ENCODE assay signal across 33 cellular contexts in the genomic region with DNA sequence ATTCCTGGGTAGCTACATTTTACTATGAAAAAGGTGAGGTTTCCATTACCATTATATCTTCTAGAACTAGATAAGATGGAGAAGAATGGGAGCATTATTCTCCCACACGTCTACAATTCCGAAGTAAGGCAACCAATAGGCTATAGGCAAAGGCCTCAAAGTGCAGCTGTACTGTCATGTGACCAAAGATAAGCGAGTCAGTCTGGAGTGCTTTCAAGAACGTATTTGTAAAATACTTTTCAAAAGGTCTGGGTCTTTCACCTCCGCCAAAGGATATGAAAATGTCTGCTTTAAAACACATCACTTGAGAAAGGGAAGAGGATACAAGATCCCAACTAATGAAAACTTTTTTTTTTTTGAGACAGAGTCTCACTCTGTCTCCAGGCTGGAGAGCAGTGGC. TPM values are rescaled to one million over a fixed set of nuclear protein-coding genes. Genes with fewer than 3 reads are reported as not detected.
DNase-seq lines count a peak whose midpoint lies in the region; ATAC-seq, FAIRE-seq and TF ChIP-seq lines count a peak whose summit lies in the region.
"Had no signal": no experiment of that assay in that cellular context is flagged by ENCODE, and none has a peak within 500 bp of the region (broad histone marks: within the 10 kb centered on the region; RNA-seq: fewer than 3 reads in every experiment).

No MANE protein-coding gene starts in this region.

- no peak for TF ChIP-seq EP300 in A549 (IDR thresholded peaks at IDR 0.05)
- no peak for TF ChIP-seq EP300 in K562 (IDR thresholded peaks at IDR 0.05; ENCODE audit: low read length)

- TF ChIP-seq CTCF in A549 (IDR thresholded peaks at IDR 0.05): no peak
- TF ChIP-seq CTCF in K562 (IDR thresholded peaks at IDR 0.05 in 2 of 3, conservative IDR thresholded peaks at IDR 0.05 in 1 of 3; ENCODE audit: insufficient read depth in 2 of 3, low read depth in 1 of 3, low read length in 3 of 3): no peak
- TF ChIP-seq CTCF in neutrophil (IDR thresholded peaks at IDR 0.05): no peak
- no peak for TF ChIP-seq CTCF in mucosa of descending colon (IDR thresholded peaks at IDR 0.05)
- TF ChIP-seq CTCF in CD8-positive, alpha-beta T cell (IDR thresholded peaks at IDR 0.05): no peak

- H3K9me3 ChIP-seq in A549: no peaks in the 10 kb centered on the region
- H3K9me3 ChIP-seq in K562 (replicated peaks; ENCODE audit: control insufficient read depth, insufficient read depth, low read depth, low read length): peaks cover 8% of the 10 kb centered on the region
- no peaks in the 10 kb centered on the region for H3K9me3 ChIP-seq in neutrophil
- H3K9me3 ChIP-seq in mucosa of descending colon: no peaks in the 10 kb centered on the region
- H3K9me3 ChIP-seq in CD8-positive, alpha-beta T cell (ENCODE audit: low read length): no peaks in the 10 kb centered on the region
- H3K9me3 ChIP-seq: BE2C had no signal

- H3K27ac Mint-ChIP-seq in CD8-positive, alpha-beta T cell: no peak overlapping the region
- H3K27ac Mint-ChIP-seq: B cell; CD4-positive, alpha-beta T cell; CD4-positive, CD25-positive, alpha-beta regulatory T cell had no signal

- peaks cover 21% of the 10 kb centered on the region for H3K4me1 ChIP-seq in A549
- peaks cover 15 to 40% of the 10 kb centered on the region in 2 experiments for H3K4me1 ChIP-seq in K562 (replicated peaks in 1 of 2; ENCODE audit: control insufficient read depth in 2 of 2, insufficient read depth in 2 of 2, low read length in 2 of 2)
- peaks cover 99 to 100% of the 10 kb centered on the region in 2 experiments for H3K4me1 ChIP-seq in neutrophil (ENCODE audit: control insufficient read depth in 1 of 2, insufficient read depth in 1 of 2, low read depth in 1 of 2, low read length in 1 of 2)
- peaks cover 6% of the 10 kb centered on the region for H3K4me1 ChIP-seq in mucosa of descending colon (ENCODE audit: low read depth)
- H3K4me1 ChIP-seq in CD8-positive, alpha-beta T cell (ENCODE audit: insufficient read depth, low read length): peaks cover 7% of the 10 kb centered on the region

- TF ChIP-seq RAD21 in A549 (conservative IDR thresholded peaks at IDR 0.05 in 1 of 2, IDR thresholded peaks at IDR 0.05 in 1 of 2): no peak
- no peak for TF ChIP-seq RAD21 in K562 (CRISPR knock-in tag; conservative IDR thresholded peaks at IDR 0.05 in 1 of 2, IDR thresholded peaks at IDR 0.05 in 1 of 2)

- DNase-seq in A549 (ENCODE audit: low read depth in 1 of 2, low spot score in 1 of 2) (no peak), K562 (ENCODE audit: extremely low read depth in 1 of 4, low spot score in 3 of 4) (peak; percentile 19 to 58 (median 29)), germinal center (ENCODE audit: low spot score) (no peak), mucosa of descending colon (no peak)
- no peak for DNase-seq in CD8-positive, alpha-beta T cell
- DNase-seq: 8988T; ACHN; AML-193; BE2C; C1 segment of cervical spinal cord; Caco-2; Calu3; CD4-positive, alpha-beta memory T cell; CD4-positive, alpha-beta T cell; CD4-positive, CD25-positive, alpha-beta regulatory T cell; CD8-positive, alpha-beta memory T cell; COR-L47; DMS 273 treated with DMSO at 0.1 percent for 48 hours; DMS153; DMS53; DMS79; DMS79 treated with DMSO at 0.1 percent for 48 hours; DND-41; EL had no signal

- H3K36me3 ChIP-seq in K562 (ENCODE audit: control insufficient read depth, insufficient read depth, low read length) (peaks cover 9% of the 10 kb centered on the region; the same call in 1 of the 3 replicates), neutrophil (no peaks in the 10 kb centered on the region), mucosa of descending colon (ENCODE audit: low read depth) (no peaks in the 10 kb centered on the region)
- H3K36me3 ChIP-seq in CD8-positive, alpha-beta T cell (ENCODE audit: insufficient read depth, low read length): no peaks in the 10 kb centered on the region
- H3K36me3 ChIP-seq: BE2C had no signal

- POLR2A ChIA-PET in A549 (lab: Yijun Ruan, JAX) (no interaction called here), K562 (lab: Yijun Ruan, JAX) (interaction anchor here (1.0 kb wide), 1 partner anchor 10 kb away, joined by 3 read pairs; no protein-coding TSS in a partner anchor)
- POLR2A ChIA-PET in CD8-positive, alpha-beta T cell (lab: Charles Lee): no interaction called here

- no peak overlapping the region for H3K4me3 Mint-ChIP-seq in CD8-positive, alpha-beta T cell
- H3K4me3 Mint-ChIP-seq: B cell; CD14-positive monocyte; CD4-positive, alpha-beta memory T cell; CD4-positive, alpha-beta T cell; CD4-positive, CD25-positive, alpha-beta regulatory T cell; CD8-positive, alpha-beta memory T cell had no signal

- no peak overlapping the region for H3K4me3 ChIP-seq in A549
- H3K4me3 ChIP-seq in K562: no peak overlapping the region
- H3K4me3 ChIP-seq in neutrophil (ENCODE audit: low read depth in 1 of 2, low read length in 1 of 2): peak overlapping the region in 1 of 2 experiments; percentile 0
- H3K4me3 ChIP-seq in mucosa of descending colon: no peak overlapping the region
- H3K4me3 ChIP-seq in CD8-positive, alpha-beta T cell (ENCODE audit: low read depth, low read length): no peak overlapping the region
- H3K4me3 ChIP-seq: BLaER1; BLaER1 treated with 17β-estradiol and CSF1 and Interleukin-3, amounts not matched to agents 10 nM and 100 nM had no signal

- H3K9ac ChIP-seq in K562 (ENCODE audit: insufficient read depth in 1 of 2, low read depth in 2 of 2, low read length in 2 of 2): peak overlapping the region in 1 of 2 experiments; percentile 82; a peak in 1 of 4 replicates
- H3K9ac ChIP-seq: BLaER1; BLaER1 treated with 17β-estradiol and CSF1 and Interleukin-3, amounts not matched to agents 10 nM and 100 nM had no signal

- H3K4me1 Mint-ChIP-seq in CD8-positive, alpha-beta T cell (ENCODE audit: low read depth): peaks cover 41% of the 10 kb centered on the region

- peaks cover 98% of the 10 kb centered on the region for H3K79me2 ChIP-seq in K562 (ENCODE audit: control insufficient read depth, insufficient read depth, low read length)

- H3K27ac ChIP-seq in A549 (no peak overlapping the region), K562 (ENCODE audit: extremely low read depth, low read depth, low read length) (peak overlapping the region; percentile 96), neutrophil (peak overlapping the region; percentile 88)
- no peak overlapping the region for H3K27ac ChIP-seq in CD8-positive, alpha-beta T cell (ENCODE audit: low read depth, low read length)
- H3K27ac ChIP-seq: 22Rv1; BLaER1; BLaER1 treated with 17β-estradiol and CSF1 and Interleukin-3, amounts not matched to agents 10 nM and 100 nM; C4-2B had no signal

- H4K20me1 ChIP-seq in K562 (replicated peaks; ENCODE audit: control insufficient read depth, insufficient read depth, low read length): no peaks in the 10 kb centered on the region
- H4K20me1 ChIP-seq: BLaER1 had no signal

- peaks cover 4% of the 10 kb centered on the region for H3K9me3 Mint-ChIP-seq in CD8-positive, alpha-beta T cell
- H3K9me3 Mint-ChIP-seq: CD8-positive, alpha-beta memory T cell had no signal

- in situ Hi-C loops in K562 (cut with MboI): no loop called here

- CTCF ChIA-PET in A549 (lab: Yijun Ruan, JAX): interaction anchor here (0.6 to 7.7 kb wide), 5 partner anchors 9 to 375 kb away, joined by 3 to 50 read pairs (median 3); partner anchors contain the start of genes CCPG1 and PIERCE2
- CTCF ChIA-PET in K562 (lab: Yijun Ruan, JAX; ENCODE audit: low intra/inter-chr PET ratio): interaction anchor here (1.4 kb wide), 1 partner anchor 10 kb away, joined by 3 read pairs; the partner anchor contains the start of genes CCPG1 and PIERCE2
- CTCF ChIA-PET in CD8-positive, alpha-beta T cell (lab: Charles Lee): no interaction called here

- H3K27me3 Mint-ChIP-seq in CD8-positive, alpha-beta T cell (ENCODE audit: low read depth): no peaks in the 10 kb centered on the region
- H3K27me3 Mint-ChIP-seq: B cell; CD4-positive, alpha-beta memory T cell; CD4-positive, alpha-beta T cell; CD4-positive, CD25-positive, alpha-beta regulatory T cell; CD8-positive, alpha-beta memory T cell had no signal

- H3K36me3 Mint-ChIP-seq in CD8-positive, alpha-beta T cell: peaks cover 42% of the 10 kb centered on the region

- no peaks in the 10 kb centered on the region for H3K9me1 ChIP-seq in K562 (ENCODE audit: control insufficient read depth, insufficient read depth, low read length)

- H3K27me3 ChIP-seq in K562 (ENCODE audit: control insufficient read depth in 2 of 2, insufficient read depth in 2 of 2, low read length in 2 of 2): no peaks in the 10 kb centered on the region
- no peaks in the 10 kb centered on the region for H3K27me3 ChIP-seq in neutrophil
- H3K27me3 ChIP-seq in CD8-positive, alpha-beta T cell (ENCODE audit: insufficient read depth, low read length): no peaks in the 10 kb centered on the region
- H3K27me3 ChIP-seq: BE2C; BLaER1; BLaER1 treated with 17β-estradiol and CSF1 and Interleukin-3, amounts not matched to agents 10 nM and 100 nM had no signal

- TF ChIP-seq POLR2A in A549 (IDR thresholded peaks at IDR 0.05; ENCODE audit: low read length) (no peak), K562 (conservative IDR thresholded peaks at IDR 0.05) (no peak)

- H2AFZ ChIP-seq in K562 (ENCODE audit: low read depth, low read length): 0 out of 2 replicates have a peak overlapping the region, but pooled peaks have one; percentile 28

- H3K4me2 ChIP-seq in A549: no peak overlapping the region
- peak overlapping the region; percentile 82 for H3K4me2 ChIP-seq in K562 (ENCODE audit: insufficient read depth, low read length)
- H3K4me2 ChIP-seq: BLaER1; BLaER1 treated with 17β-estradiol and CSF1 and Interleukin-3, amounts not matched to agents 10 nM and 100 nM had no signal

- no peak for FAIRE-seq in A549 (lab: Jason Lieb, UNC)
- no peak for FAIRE-seq in K562 (lab: Jason Lieb, UNC)
- FAIRE-seq: A204.1, D721Med had no signal

- no TSS peak for BruUV-seq in K562 (replicated peaks; lab: Mats Ljungman, UMichigan)

- 92% methylated on average over 5 of the region's 5 CpGs for WGBS in A549 (ENCODE audit: missing lambda C conversion rate)
- WGBS in K562 (ENCODE audit: insufficient coverage, low coverage, missing lambda C conversion rate): 18% methylated on average over 5 of the region's 5 CpGs

- intact Hi-C loops in K562 (cut with micrococcal nuclease) (loop anchor here (5.0 kb wide), 1 partner anchor 1924 kb away; no protein-coding TSS in a partner anchor), mucosa of descending colon (cut with DNase I, micrococcal nuclease) (no loop called here)
- intact Hi-C loops in CD8-positive, alpha-beta T cell (cut with DNase I, micrococcal nuclease): no loop called here

- ATAC-seq in A549 (no peak), K562 (peak; percentile 18; the same call in 2 of the 3 replicates), mucosa of descending colon (no peak)
- ATAC-seq in CD8-positive, alpha-beta T cell: no peak

RNA-seq across cellular contexts. Expression of gene CCPG1, which starts 9.9 kb away (rescaled TPM):
- polyA plus RNA-seq in A549 (2011; rRNA removed): 173 and 176 TPM in 2 replicates
- polyA plus RNA-seq in A549 (2012; cell fraction: cytosol; rRNA removed): 7.6 and 8.5 TPM in 2 replicates
- polyA plus RNA-seq in A549 (2012; cell fraction: nucleus; rRNA removed): 4.9 and 7.9 TPM in 2 replicates
- polyA plus RNA-seq in A549 (2017; fragmentation: RNase III; extraction: RNeasy Plus Mini Kit Qiagen cat#74134 plus additional on column Dnase treatment): 35.2 to 38.0 TPM (median 36.6 TPM) in 3 replicates
- 53.6 and 69.6 TPM in 2 replicates for polyA minus RNA-seq in A549 (2011; rRNA and poly(A)+ RNA removed)
- 52.4 and 135 TPM in 2 replicates for total RNA-seq in K562 (2011; cell fraction: chromatin; rRNA removed; ENCODE audit: low replicate concordance)
- 18.8 and 28.3 TPM in 2 replicates for total RNA-seq in K562 (2011; cell fraction: nucleolus; rRNA removed)
- total RNA-seq in K562 (2011; cell fraction: nucleoplasm; rRNA removed): 41.9 and 56.3 TPM in 2 replicates
- 29.0 and 33.0 TPM in 2 replicates for total RNA-seq in K562 (2014; rRNA removed)
- 54.9 and 76.1 TPM in 2 replicates for total RNA-seq in K562 (2014; rRNA removed; fragmentation: Illumina TruSeq; extraction: Trizol)
- 32.7 and 35.4 TPM in 2 replicates for total RNA-seq in K562 (2015; rRNA removed; fragmentation: Illumina TruSeq; extraction: Trizol)
- total RNA-seq in K562 (2021): 41.9 and 48.7 TPM in 2 replicates
- polyA plus RNA-seq in K562 (2011; rRNA removed): 43.8 and 44.3 TPM in 2 replicates
- polyA plus RNA-seq in K562 (2011; cell fraction: cytosol; rRNA removed): 6.3 and 13.6 TPM in 2 replicates
- 10.0 and 19.9 TPM in 2 replicates for polyA plus RNA-seq in K562 (2011; cell fraction: nucleus; rRNA removed)
- polyA plus RNA-seq in K562 (2012): 20.6 and 150 TPM in 2 replicates
- polyA plus RNA-seq in K562 (2014; fragmentation: Illumina TruSeq; extraction: Trizol): 44.5 and 47.3 TPM in 2 replicates
- polyA plus RNA-seq in K562 (2014; fragmentation: Nextera tagmentation; extraction: Ambion mirVana): 10 to 100 TPM; 37.1 to 41.1 TPM
- 24.5 and 33.0 TPM in 2 replicates for polyA plus RNA-seq in K562 (2014; rRNA removed)
- 54.8 and 94.0 TPM in 2 replicates for polyA minus RNA-seq in K562 (2011; rRNA and poly(A)+ RNA removed)
- 22.1 and 27.6 TPM in 2 replicates for polyA minus RNA-seq in K562 (2011; cell fraction: cytosol; rRNA and poly(A)+ RNA removed)
- polyA minus RNA-seq in K562 (2011; cell fraction: nucleus; rRNA and poly(A)+ RNA removed): 9.7 and 20.3 TPM in 2 replicates
- 10 to 100 TPM; 45.5 to 60.2 (median 51.8) TPM for total RNA-seq in mucosa of descending colon
- total RNA-seq in CD8-positive, alpha-beta T cell: 10 to 100 TPM; 35.5 to 37.6 TPM

RNA-seq across cellular contexts. Expression of gene PIERCE2, which starts 10.1 kb away (rescaled TPM):
- polyA plus RNA-seq in A549 (2011; rRNA removed) (13.4 and 14.8 TPM in 2 replicates), A549 (2017; fragmentation: RNase III; extraction: RNeasy Plus Mini Kit Qiagen cat#74134 plus additional on column Dnase treatment) (3.3 to 4.8 TPM (median 4.3 TPM) in 3 replicates), K562 (2011; rRNA removed) (3.1 and 4.2 TPM in 2 replicates), K562 (2014; fragmentation: Illumina TruSeq; extraction: Trizol) (4.1 and 4.8 TPM in 2 replicates), K562 (2014; fragmentation: Nextera tagmentation; extraction: Ambion mirVana) (1 to 10 TPM; 4.0 to 4.2 TPM), K562 (2014; rRNA removed) (3.8 and 4.4 TPM in 2 replicates)
- polyA plus RNA-seq in A549 (2012; cell fraction: cytosol; rRNA removed): 2.2 and 2.5 TPM in 2 replicates
- polyA plus RNA-seq in A549 (2012; cell fraction: nucleus; rRNA removed): 0.50 and 0.98 TPM in 2 replicates
- 0.41 and 1.0 TPM in 2 replicates for polyA minus RNA-seq in A549 (2011; rRNA and poly(A)+ RNA removed)
- 0.69 TPM in 1 of 2 replicates, not detected in the other for total RNA-seq in K562 (2011; cell fraction: chromatin; rRNA removed; ENCODE audit: low replicate concordance)
- 1.1 TPM in 1 of 2 replicates, not detected in the other for total RNA-seq in K562 (2011; cell fraction: nucleolus; rRNA removed)
- 0.66 and 1.3 TPM in 2 replicates for total RNA-seq in K562 (2011; cell fraction: nucleoplasm; rRNA removed)
- total RNA-seq in K562 (2014; rRNA removed) (2.3 and 2.9 TPM in 2 replicates), K562 (2014; rRNA removed; fragmentation: Illumina TruSeq; extraction: Trizol) (2.9 and 3.3 TPM in 2 replicates), K562 (2015; rRNA removed; fragmentation: Illumina TruSeq; extraction: Trizol) (1.8 and 2.9 TPM in 2 replicates), K562 (2021) (2.0 and 3.1 TPM in 2 replicates), mucosa of descending colon (1 to 10 TPM; 3.0 to 6.5 (median 5.4) TPM)
- 1.1 and 2.3 TPM in 2 replicates for polyA plus RNA-seq in K562 (2011; cell fraction: cytosol; rRNA removed)
- 0.43 and 0.70 TPM in 2 replicates for polyA plus RNA-seq in K562 (2011; cell fraction: nucleus; rRNA removed)
- polyA plus RNA-seq in K562 (2012): 2.5 and 13.9 TPM in 2 replicates
- 0.42 and 0.45 TPM in 2 replicates for polyA minus RNA-seq in K562 (2011; rRNA and poly(A)+ RNA removed)
- 2.0 TPM in 1 of 2 replicates, not detected in the other for polyA minus RNA-seq in K562 (2011; cell fraction: cytosol; rRNA and poly(A)+ RNA removed)
- polyA minus RNA-seq in K562 (2011; cell fraction: nucleus; rRNA and poly(A)+ RNA removed): 0.67 TPM in 1 of 2 replicates, not detected in the other
- total RNA-seq in CD8-positive, alpha-beta T cell: not detected
- total RNA-seq: CD4-positive, alpha-beta memory T cell; CD4-positive, alpha-beta T cell; CD4-positive, CD25-positive, alpha-beta regulatory T cell had no signal
- polyA plus RNA-seq: CD8-positive, alpha-beta memory T cell had no signal

Comparison
In these comparisons a context has a peak if more than half of its experiments do, and no peak if none do; other contexts are left out.
1. DNase-seq: peak in K562 (4 of 4); none in A549 (0 of 2), germinal center (single experiment), mucosa of descending colon (0 of 3) and CD8-positive, alpha-beta T cell (0 of 7).
2. H3K27ac ChIP-seq: peak in K562 (single experiment) and neutrophil (single experiment); none in A549 (0 of 2) and CD8-positive, alpha-beta T cell (single experiment).
3. Of the 35 proteins assayed by ChIP-seq in both K562 and A549: peak only in K562: USF2; only in A549: none; in both: none; in neither: 34.